ENCODE assay signal across 15 cellular contexts in the genomic region with DNA sequence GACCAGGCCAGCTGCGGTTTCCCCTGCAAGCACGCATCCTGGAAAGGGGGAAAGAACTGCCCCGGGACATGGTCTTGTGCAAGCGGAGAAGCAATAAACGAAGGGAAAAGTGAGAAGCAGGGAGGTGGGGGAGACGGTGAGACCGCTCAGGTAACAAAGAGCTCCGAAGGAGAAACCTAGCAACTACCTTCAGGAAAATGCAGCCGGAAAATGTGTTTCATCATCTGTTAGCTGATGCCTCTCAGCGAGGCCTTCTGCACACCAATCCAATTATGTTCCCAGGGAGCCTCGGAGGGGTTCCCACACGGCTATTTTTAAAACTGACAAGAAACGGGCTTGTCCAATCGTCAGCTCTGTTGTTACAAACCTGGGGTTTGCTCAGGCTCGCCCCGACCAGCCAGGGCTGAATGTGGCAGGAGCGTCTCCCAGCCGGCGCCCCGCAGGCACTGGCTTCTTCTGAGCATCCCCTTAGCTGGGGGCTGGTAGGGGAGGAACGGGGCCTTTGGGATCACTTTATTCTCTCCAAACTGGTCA. TPM values are rescaled to one million over a fixed set of nuclear protein-coding genes. Genes with fewer than 3 reads are reported as not detected.
DNase-seq lines count a peak whose midpoint lies in the region; ATAC-seq and TF ChIP-seq lines count a peak whose summit lies in the region.
"Had no signal": no experiment of that assay in that cellular context is flagged by ENCODE, and none has a peak within 500 bp of the region (broad histone marks: within the 10 kb centered on the region; RNA-seq: fewer than 3 reads in every experiment).

No MANE protein-coding gene starts in this region.

- H4K20me1 ChIP-seq in PC-9 (ENCODE audit: insufficient read depth) (peaks cover 76% of the 10 kb centered on the region), MM.1S (ENCODE audit: insufficient read depth, low read length) (no peaks in the 10 kb centered on the region)

- H3K36me3 Mint-ChIP-seq in progenitor cell of endocrine pancreas (ENCODE audit: insufficient read depth) = no peaks in the 10 kb centered on the region

- peaks cover 8% of the 10 kb centered on the region for H3K27me3 Mint-ChIP-seq in progenitor cell of endocrine pancreas

- DNase-seq in H4 (ENCODE audit: low spot score) (peak; percentile 80), PC-9 (peak; percentile 46 to 68), foreskin keratinocyte (peak; percentile 85 to 91), progenitor cell of endocrine pancreas (ENCODE audit: low spot score, unreplicated experiment) (no peak), NAMALWA (ENCODE audit: low spot score) (no peak), MM.1S (no peak), HK-2 (ENCODE audit: unreplicated experiment) (no peak), colonic mucosa (no peak)
- DNase-seq: activated CD4-positive, alpha-beta T cell treated with anti-CD3 and anti-CD28 coated beads, Interleukin-2, amount 50 U/mL, for 48 hours; GDM1; left lung; nucleus accumbens; T-helper 1 cell had no signal

- CTCF ChIA-PET in PC-9 (lab: Charles Lee) = interaction anchor here (0.6 kb wide), 1 partner anchor 151 kb away, joined by 3 read pairs; no protein-coding TSS in a partner anchor

- POLR2A ChIA-PET in PC-9 (lab: Charles Lee; ENCODE audit: unreplicated experiment) = interaction anchor here (0.7 kb wide), 1 partner anchor 748 kb away, joined by 3 read pairs; no protein-coding TSS in a partner anchor

- H3K9me3 Mint-ChIP-seq in progenitor cell of endocrine pancreas (ENCODE audit: low read depth) = no peaks in the 10 kb centered on the region

- peak overlapping the region; percentile 99 for H3K27ac ChIP-seq in PC-9
- peak overlapping the region; percentile 95 for H3K27ac ChIP-seq in foreskin keratinocyte
- no peak overlapping the region for H3K27ac ChIP-seq in MM.1S (ENCODE audit: low read length)
- no peak overlapping the region for H3K27ac ChIP-seq in colonic mucosa
- H3K27ac ChIP-seq: BLaER1, left lung had no signal

- H3K4me2 ChIP-seq in PC-9 (peak overlapping the region; percentile 96), MM.1S (ENCODE audit: low read depth, low read length) (no peak overlapping the region)
- H3K4me2 ChIP-seq: BLaER1 had no signal

- BruUV-seq in PC-9 (replicated peaks; lab: Mats Ljungman, UMichigan) = no TSS peak

- H3F3A ChIP-seq in PC-9 (ENCODE audit: insufficient read depth, low read depth) (peaks cover 78% of the 10 kb centered on the region), MM.1S (ENCODE audit: insufficient read depth, low read length) (no peaks in the 10 kb centered on the region)

- peak overlapping the region; percentile 68 for H3K4me3 Mint-ChIP-seq in progenitor cell of endocrine pancreas (ENCODE audit: low read depth)

- intact Hi-C loops in PC-9 (cut with micrococcal nuclease; ENCODE audit: unreplicated experiment) (no loop called here), colonic mucosa (cut with DNase I) (no loop called here)

- no peak overlapping the region for H3K9ac ChIP-seq in MM.1S (ENCODE audit: low read length)
- H3K9ac ChIP-seq in colonic mucosa (ENCODE audit: low read depth in 2 of 2, low read length in 2 of 2) = no peak overlapping the region
- H3K9ac ChIP-seq: BLaER1 had no signal

- H3K9me3 ChIP-seq in PC-9 (ENCODE audit: insufficient read depth, low read depth) (no peaks in the 10 kb centered on the region), MM.1S (replicated peaks; ENCODE audit: insufficient read depth, low read length) (no peaks in the 10 kb centered on the region), colonic mucosa (no peaks in the 10 kb centered on the region)
- H3K9me3 ChIP-seq: left lung had no signal

- H3K79me2 ChIP-seq in PC-9 (ENCODE audit: low read depth) = peaks cover 98% of the 10 kb centered on the region
- H3K79me2 ChIP-seq in MM.1S (ENCODE audit: low read length) = no peaks in the 10 kb centered on the region

- peaks cover 66% of the 10 kb centered on the region for H3K4me1 Mint-ChIP-seq in progenitor cell of endocrine pancreas (ENCODE audit: low read depth)

- ATAC-seq in foreskin keratinocyte = peak; percentile 21
- ATAC-seq: left lung had no signal

- peaks cover 26% of the 10 kb centered on the region for H3K4me1 ChIP-seq in PC-9 (replicated peaks; ENCODE audit: insufficient read depth)
- peaks cover 41% of the 10 kb centered on the region for H3K4me1 ChIP-seq in foreskin keratinocyte
- H3K4me1 ChIP-seq in MM.1S (ENCODE audit: low read length) = no peaks in the 10 kb centered on the region
- H3K4me1 ChIP-seq in colonic mucosa = no peaks in the 10 kb centered on the region

- no peaks in the 10 kb centered on the region for H3K9me2 ChIP-seq in PC-9 (ENCODE audit: insufficient read depth)
- H3K9me2 ChIP-seq in MM.1S (replicated peaks; ENCODE audit: insufficient read depth, low read length) = no peaks in the 10 kb centered on the region

- H3K27me3 ChIP-seq in PC-9 (ENCODE audit: insufficient read depth, low read depth) (no peaks in the 10 kb centered on the region), foreskin keratinocyte (no peaks in the 10 kb centered on the region), MM.1S (replicated peaks; ENCODE audit: insufficient read depth, low read length) (peaks cover 87% of the 10 kb centered on the region), colonic mucosa (peaks cover 24% of the 10 kb centered on the region)

- H2AFZ ChIP-seq in PC-9 (no peak overlapping the region), MM.1S (ENCODE audit: low read length) (no peak overlapping the region)

- peak overlapping the region; percentile 100 for H3K4me3 ChIP-seq in PC-9
- H3K4me3 ChIP-seq in MM.1S (ENCODE audit: low read length) = no peak overlapping the region
- no peak overlapping the region for H3K4me3 ChIP-seq in colonic mucosa
- H3K4me3 ChIP-seq: BLaER1, left lung had no signal

- H3K36me3 ChIP-seq in PC-9 (ENCODE audit: low read depth) (peaks cover 51% of the 10 kb centered on the region), MM.1S (replicated peaks; ENCODE audit: insufficient read depth, low read length) (no peaks in the 10 kb centered on the region), colonic mucosa (no peaks in the 10 kb centered on the region)
- H3K36me3 ChIP-seq: BLaER1, left lung had no signal

- peak overlapping the region; percentile 97 for H3K27ac Mint-ChIP-seq in progenitor cell of endocrine pancreas

- TF ChIP-seq CTCF in PC-9 (conservative IDR thresholded peaks at IDR 0.05) (no peak), foreskin keratinocyte (conservative IDR thresholded peaks at IDR 0.05) (no peak), progenitor cell of endocrine pancreas (IDR thresholded peaks at IDR 0.05; ENCODE audit: unreplicated experiment) (no peak), MM.1S (IDR thresholded peaks at IDR 0.05; ENCODE audit: low read length) (no peak), colonic mucosa (IDR thresholded peaks at IDR 0.05) (no peak)

RNA-seq across cellular contexts. Expression of a gene that starts 3.4 kb away (rescaled TPM):
- total RNA-seq in H4 (2014; rRNA removed; shearing (Covaris generic)) = 16.5 and 19.8 TPM in 2 replicates
- total RNA-seq in PC-9 (2021) (30.1 and 39.3 TPM in 2 replicates), foreskin keratinocyte (33.2 and 40.9 TPM in 2 replicates), progenitor cell of endocrine pancreas (28.9 and 30.1 TPM in 2 replicates), colonic mucosa (10 to 100 TPM; 10.1 to 10.5 TPM)
- polyA plus RNA-seq in foreskin keratinocyte = 18.9 and 23.8 TPM in 2 replicates
- total RNA-seq: frontal cortex had no signal

Comparison
In these comparisons a context has a peak if more than half of its experiments do, and no peak if none do; other contexts are left out.
1. DNase-seq: peak in H4 (single experiment), PC-9 (2 of 2) and foreskin keratinocyte (2 of 2); none in progenitor cell of endocrine pancreas (single experiment), NAMALWA (single experiment), MM.1S (single experiment), HK-2 (single experiment) and colonic mucosa (single experiment).
2. H3K27ac ChIP-seq: peak in PC-9 (single experiment) and foreskin keratinocyte (single experiment); none in MM.1S (single experiment) and colonic mucosa (single experiment).